8 cellular contexts compared by ENCODE assay signal in the genomic region with DNA sequence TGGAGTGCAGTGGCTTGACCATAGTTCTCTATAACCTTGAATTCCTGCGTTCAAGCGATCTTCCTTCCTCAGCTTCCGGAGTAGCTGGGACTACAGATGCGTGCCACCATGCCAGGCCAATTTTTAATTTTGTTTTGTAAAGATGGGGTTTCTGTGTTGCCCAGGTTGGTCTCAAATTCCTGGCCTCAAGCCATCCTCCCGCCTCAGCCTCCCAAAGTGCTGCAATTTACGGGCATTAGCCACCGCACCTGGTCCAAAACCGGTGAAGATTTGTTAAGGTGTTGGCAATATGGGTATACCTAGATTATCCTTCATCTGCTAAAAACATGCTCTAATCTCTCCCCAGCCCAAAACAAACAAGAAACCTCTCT. TPM values are rescaled to one million over a fixed set of nuclear protein-coding genes. Genes with fewer than 3 reads are reported as not detected.
DNase-seq lines count a peak whose midpoint lies in the region; ATAC-seq and TF ChIP-seq lines count a peak whose summit lies in the region.

No MANE protein-coding gene starts in this region.

- H3K36me3 ChIP-seq in BE2C (no peaks in the 10 kb centered on the region), Loucy (ENCODE audit: insufficient read depth, low read length) (no peaks in the 10 kb centered on the region), neutrophil (no peaks in the 10 kb centered on the region)

- H3K4me2 ChIP-seq in Loucy (ENCODE audit: low read depth, low read length, poor library complexity, severe bottlenecking) = peak overlapping the region; percentile 85

- no peaks in the 10 kb centered on the region for H3K4me1 ChIP-seq in BE2C
- H3K4me1 ChIP-seq in Loucy (ENCODE audit: insufficient read depth, low read length, poor library complexity, severe bottlenecking) = peaks cover 38% of the 10 kb centered on the region
- H3K4me1 ChIP-seq in neutrophil (ENCODE audit: control insufficient read depth in 1 of 2, insufficient read depth in 1 of 2, low read depth in 1 of 2, low read length in 1 of 2) = peaks cover 19 to 24% of the 10 kb centered on the region in 2 experiments

- peaks cover 27% of the 10 kb centered on the region for H4K20me1 ChIP-seq in Loucy (ENCODE audit: insufficient read depth, low read length, poor library complexity, severe bottlenecking)

- no peak for DNase-seq in BE2C
- no peak for DNase-seq in epithelial cell of esophagus (ENCODE audit: low read depth)
- DNase-seq in activated CD4-positive, alpha-beta T cell treated with anti-CD3 and anti-CD28 coated beads for 4 hours = no peak
- DNase-seq in NCI-H2227 (lab: John Stamatoyannopoulos, UW; ENCODE audit: unreplicated experiment) = no peak
- no peak for DNase-seq in SW 1271 (lab: John Stamatoyannopoulos, UW)

- no peak for ATAC-seq in GM21619 (IDR thresholded peaks at IDR 0.05; ENCODE audit: unreplicated experiment)

- H3K27me3 ChIP-seq in BE2C (no peaks in the 10 kb centered on the region), Loucy (ENCODE audit: insufficient read depth, low read length, poor library complexity, severe bottlenecking) (no peaks in the 10 kb centered on the region), neutrophil (no peaks in the 10 kb centered on the region)

- no peak overlapping the region for H2AFZ ChIP-seq in Loucy (ENCODE audit: low read length)

- TF ChIP-seq CTCF in BE2C (IDR thresholded peaks at IDR 0.05; ENCODE audit: low read depth, low read length) (no peak), Loucy (conservative IDR thresholded peaks at IDR 0.05; ENCODE audit: low read length) (no peak), epithelial cell of esophagus (IDR thresholded peaks at IDR 0.05; ENCODE audit: insufficient read depth, low read depth, low read length, missing control alignments) (no peak), neutrophil (IDR thresholded peaks at IDR 0.05) (no peak)

- H3F3A ChIP-seq in Loucy (ENCODE audit: low read depth) = peaks cover 3% of the 10 kb centered on the region; the same call in 1 of the 2 replicates

- H3K9ac ChIP-seq in Loucy (ENCODE audit: low read depth, low read length, poor library complexity, severe bottlenecking) = peak overlapping the region; percentile 70

- no peaks in the 10 kb centered on the region for H3K9me2 ChIP-seq in Loucy (replicated peaks; ENCODE audit: low read depth, low read length)

- peaks cover 38% of the 10 kb centered on the region for H3K79me2 ChIP-seq in Loucy (ENCODE audit: insufficient read depth, low read length)

- peak overlapping the region; percentile 92 for H3K27ac ChIP-seq in neutrophil

- H3K9me3 ChIP-seq in BE2C (no peaks in the 10 kb centered on the region), Loucy (ENCODE audit: insufficient read depth, low read depth, low read length) (no peaks in the 10 kb centered on the region), neutrophil (no peaks in the 10 kb centered on the region)

- H3K4me3 ChIP-seq in BE2C (ENCODE audit: low read depth, low read length) = peak overlapping the region; percentile 77
- peak overlapping the region; percentile 74 for H3K4me3 ChIP-seq in Loucy (ENCODE audit: low read length, poor library complexity, severe bottlenecking)
- peak overlapping the region; percentile 83 for H3K4me3 ChIP-seq in epithelial cell of esophagus (ENCODE audit: low read length)
- H3K4me3 ChIP-seq in neutrophil (ENCODE audit: low read depth in 1 of 2, low read length in 1 of 2) = peak overlapping the region; percentile 84 to 86

RNA-seq across cellular contexts. Expression of a gene that starts 1.3 kb away (rescaled TPM):
- polyA plus RNA-seq in BE2C (2012; ENCODE audit: insufficient read depth, insufficient read length, low read depth) = 11.7 TPM
